In genomic region chr12:54504550-54504949, GRCh38 we compare ENCODE assay signal across 17 cellular contexts. TPM values are rescaled to one million over a fixed set of nuclear protein-coding genes. Genes with fewer than 3 reads are reported as not detected.
DNase-seq lines count a peak whose midpoint lies in the region; ATAC-seq and TF ChIP-seq lines count a peak whose summit lies in the region.
"Had no signal": no experiment of that assay in that cellular context is flagged by ENCODE, and none has a peak within 500 bp of the region (broad histone marks: within the 10 kb centered on the region; RNA-seq: fewer than 3 reads in every experiment).

No MANE protein-coding gene starts in this region.

- no peaks in the 10 kb centered on the region for H3K9me3 ChIP-seq in HEK293 (ENCODE audit: control insufficient read depth, insufficient read depth, low read depth, low read length)
- H3K9me3 ChIP-seq: SJSA1 had no signal

- peak overlapping the region; percentile 55 for H3K27ac Mint-ChIP-seq in activated T-cell treated with anti-CD3 and anti-CD28 coated beads, Interleukin-2, amount 50 U/mL, for 24 hours
- peak overlapping the region; percentile 28 for H3K27ac Mint-ChIP-seq in activated T-helper 17 cell treated with anti-CD3 and anti-CD28 coated beads, Interleukin-2, amount 50 U/mL, for 72 hours
- peak overlapping the region; percentile 5 for H3K27ac Mint-ChIP-seq in stimulated activated effector memory CD8-positive, alpha-beta T cell treated with anti-CD3 and anti-CD28 coated beads, Interleukin-12 subunit alpha, Interleukin-12 subunit beta, amount 100 ng/mL, for 72 hours

- CTCF ChIA-PET in HEK293 (lab: Yijun Ruan, JAX): interaction anchor here (0.6 to 1.0 kb wide), 3 partner anchors 15 to 105 kb away, joined by 3 read pairs; no protein-coding TSS in a partner anchor

- no peak overlapping the region for H3K4me3 Mint-ChIP-seq in activated T-cell treated with anti-CD3 and anti-CD28 coated beads, Interleukin-2, amount 50 U/mL, for 24 hours
- H3K4me3 Mint-ChIP-seq in activated T-helper 17 cell treated with anti-CD3 and anti-CD28 coated beads, Interleukin-2, amount 50 U/mL, for 72 hours: peak overlapping the region; percentile 32
- H3K4me3 Mint-ChIP-seq in stimulated activated effector memory CD8-positive, alpha-beta T cell treated with anti-CD3 and anti-CD28 coated beads, Interleukin-12 subunit alpha, Interleukin-12 subunit beta, amount 100 ng/mL, for 72 hours: no peak overlapping the region

- no peaks in the 10 kb centered on the region for H3K9me3 Mint-ChIP-seq in activated T-cell treated with anti-CD3 and anti-CD28 coated beads, Interleukin-2, amount 50 U/mL, for 24 hours
- H3K9me3 Mint-ChIP-seq in activated T-helper 17 cell treated with anti-CD3 and anti-CD28 coated beads, Interleukin-2, amount 50 U/mL, for 72 hours: no peaks in the 10 kb centered on the region
- H3K9me3 Mint-ChIP-seq in stimulated activated effector memory CD8-positive, alpha-beta T cell treated with anti-CD3 and anti-CD28 coated beads, Interleukin-12 subunit alpha, Interleukin-12 subunit beta, amount 100 ng/mL, for 72 hours: no peaks in the 10 kb centered on the region

- H3K4me1 Mint-ChIP-seq in activated T-cell treated with anti-CD3 and anti-CD28 coated beads, Interleukin-2, amount 50 U/mL, for 24 hours (ENCODE audit: low read depth): peaks cover 51% of the 10 kb centered on the region
- peaks cover 36% of the 10 kb centered on the region for H3K4me1 Mint-ChIP-seq in activated T-helper 17 cell treated with anti-CD3 and anti-CD28 coated beads, Interleukin-2, amount 50 U/mL, for 72 hours
- peaks cover 46% of the 10 kb centered on the region for H3K4me1 Mint-ChIP-seq in stimulated activated effector memory CD8-positive, alpha-beta T cell treated with anti-CD3 and anti-CD28 coated beads, Interleukin-12 subunit alpha, Interleukin-12 subunit beta, amount 100 ng/mL, for 72 hours

- no peak overlapping the region for H3K4me3 ChIP-seq in HEK293 (ENCODE audit: low read depth, low read length)
- H3K4me3 ChIP-seq: SJSA1 had no signal

- no peak for TF ChIP-seq CTCF in HEK293 (tag by site-specific recombination; IDR thresholded peaks at IDR 0.05)

- no peaks in the 10 kb centered on the region for H3K4me1 ChIP-seq in HEK293 (ENCODE audit: control insufficient read depth, insufficient read depth, low read length)
- H3K4me1 ChIP-seq: SJSA1 had no signal

- ATAC-seq in activated T-helper 17 cell treated with anti-CD3 and anti-CD28 coated beads, Interleukin-2, amount 50 U/mL, for 72 hours (replicated peaks): peak; percentile 47
- ATAC-seq in stimulated activated effector memory CD8-positive, alpha-beta T cell treated with anti-CD3 and anti-CD28 coated beads, Interleukin-12 subunit alpha, Interleukin-12 subunit beta, amount 100 ng/mL, for 72 hours: no peak
- no peak for ATAC-seq in GM21526 (IDR thresholded peaks at IDR 0.05; ENCODE audit: low FRiP score, unreplicated experiment)

- no peak for DNase-seq in activated T-cell treated with anti-CD3 and anti-CD28 coated beads, Interleukin-2, amount 50 U/mL, for 24 hours
- DNase-seq in activated T-cell treated with anti-CD3 and anti-CD28 coated beads for 4 hours: no peak
- DNase-seq in stimulated activated effector memory CD8-positive, alpha-beta T cell treated with anti-CD3 and anti-CD28 coated beads, Interleukin-12 subunit alpha, Interleukin-12 subunit beta, amount 100 ng/mL, for 72 hours (ENCODE audit: low spot score in 2 of 2): no peak
- no peak for DNase-seq in NCI-H2196 (lab: John Stamatoyannopoulos, UW; ENCODE audit: unreplicated experiment)
- DNase-seq: AML-193, DMS 273 treated with DMSO at 0.1 percent for 48 hours, NCI-H1436, NCI-H2081, NCI-H2227 treated with DMSO at 0.1 percent for 48 hours, NCI-H524 treated with DMSO at 0.1 percent for 48 hours had no signal

- POLR2A ChIA-PET in HEK293 (lab: Yijun Ruan, JAX): no interaction called here

- H3K36me3 Mint-ChIP-seq in activated T-cell treated with anti-CD3 and anti-CD28 coated beads, Interleukin-2, amount 50 U/mL, for 24 hours (ENCODE audit: low read depth): peaks cover 82% of the 10 kb centered on the region
- peaks cover 92% of the 10 kb centered on the region for H3K36me3 Mint-ChIP-seq in activated T-helper 17 cell treated with anti-CD3 and anti-CD28 coated beads, Interleukin-2, amount 50 U/mL, for 72 hours (ENCODE audit: low read depth)
- H3K36me3 Mint-ChIP-seq in stimulated activated effector memory CD8-positive, alpha-beta T cell treated with anti-CD3 and anti-CD28 coated beads, Interleukin-12 subunit alpha, Interleukin-12 subunit beta, amount 100 ng/mL, for 72 hours: no peaks in the 10 kb centered on the region

- H3K36me3 ChIP-seq in HEK293 (ENCODE audit: control insufficient read depth in 2 of 2, insufficient read depth in 1 of 2, low read length in 2 of 2): no peaks in the 10 kb centered on the region
- H3K36me3 ChIP-seq: SJSA1 had no signal

- H3K27ac ChIP-seq in HEK293 (ENCODE audit: extremely low read depth, low read depth, low read length): no peak overlapping the region
- H3K27ac ChIP-seq: RWPE1, SJSA1 had no signal

- no peaks in the 10 kb centered on the region for H3K27me3 Mint-ChIP-seq in activated T-cell treated with anti-CD3 and anti-CD28 coated beads, Interleukin-2, amount 50 U/mL, for 24 hours
- no peaks in the 10 kb centered on the region for H3K27me3 Mint-ChIP-seq in activated T-helper 17 cell treated with anti-CD3 and anti-CD28 coated beads, Interleukin-2, amount 50 U/mL, for 72 hours

TF ChIP-seq in HEK293, 187 proteins besides CTCF, POLR2A, EP300 and RAD21:
- TF ChIP-seq ZNF26 (tag by site-specific recombination; IDR thresholded peaks at IDR 0.05) (no peak), ZNF664 (tag by site-specific recombination; IDR thresholded peaks at IDR 0.05) (peak; percentile 66)

RNA-seq across cellular contexts. Expression of gene NCKAP1L, which starts 7.0 kb away (rescaled TPM):
- total RNA-seq in activated T-helper 17 cell treated with anti-CD3 and anti-CD28 coated beads, Interleukin-2, amount 50 U/mL, for 72 hours: 100 to 1,000 TPM; 152 to 189 TPM
- total RNA-seq: LHCN-M2, SJSA1 had no signal

RNA-seq across cellular contexts. Expression of gene GTSF1, which starts 31.1 kb away (rescaled TPM):
- total RNA-seq in activated T-helper 17 cell treated with anti-CD3 and anti-CD28 coated beads, Interleukin-2, amount 50 U/mL, for 72 hours: 10 to 100 TPM; 16.4 to 21.2 TPM
- total RNA-seq: H4, LHCN-M2, SJSA1 had no signal

RNA-seq across cellular contexts. Expression of gene PDE1B, which starts 44.9 kb away (rescaled TPM):
- total RNA-seq in activated T-helper 17 cell treated with anti-CD3 and anti-CD28 coated beads, Interleukin-2, amount 50 U/mL, for 72 hours: 10 to 100 TPM; 17.8 to 47.4 TPM
- total RNA-seq: LHCN-M2, SJSA1 had no signal

Comparison
In these comparisons a context has a peak if more than half of its experiments do, and no peak if none do; other contexts are left out.
1. H3K27ac Mint-ChIP-seq: peak in every context shown above with its lines; median percentile 55 in activated T-cell treated with anti-CD3 and anti-CD28 coated beads, Interleukin-2, amount 50 U/mL, for 24 hours; 28 in activated T-helper 17 cell treated with anti-CD3 and anti-CD28 coated beads, Interleukin-2, amount 50 U/mL, for 72 hours; 5 in stimulated activated effector memory CD8-positive, alpha-beta T cell treated with anti-CD3 and anti-CD28 coated beads, Interleukin-12 subunit alpha, Interleukin-12 subunit beta, amount 100 ng/mL, for 72 hours.